24 cellular contexts compared by ENCODE assay signal in the genomic region with DNA sequence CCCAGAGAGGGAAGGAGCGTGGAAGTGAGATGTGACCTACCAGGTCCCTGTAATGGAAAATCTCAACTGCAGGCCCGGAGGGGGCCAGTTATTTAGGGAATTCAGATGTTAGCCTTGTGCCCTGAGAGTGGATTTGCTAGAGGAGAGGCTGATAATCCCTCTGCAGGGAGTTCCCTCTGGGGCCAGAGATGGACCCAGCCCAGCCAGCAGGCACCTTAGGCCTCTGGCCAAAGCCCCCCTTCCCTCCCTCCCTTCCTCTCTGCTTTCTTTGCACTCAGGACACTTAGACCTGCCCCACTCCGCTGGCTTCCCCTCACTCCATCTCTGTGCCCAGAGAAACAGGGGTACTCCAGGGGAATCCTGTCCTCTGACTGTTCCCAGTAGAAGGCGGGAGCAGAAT. TPM values are rescaled to one million over a fixed set of nuclear protein-coding genes. Genes with fewer than 3 reads are reported as not detected.
A peak's percentile ranks its signal among the peaks of the same experiment; 100 is the strongest.
DNase-seq lines count a peak whose midpoint lies in the region; ATAC-seq and TF ChIP-seq lines count a peak whose summit lies in the region.
"Had no signal": no experiment of that assay in that cellular context is flagged by ENCODE, and none has a peak within 500 bp of the region (broad histone marks: within the 10 kb centered on the region; RNA-seq: fewer than 3 reads in every experiment).

No MANE protein-coding gene starts in this region.

- peaks cover 2 to 64% (median 41%) of the 10 kb centered on the region in 10 experiments; a peak in 17 of 20 replicates for H3K4me1 ChIP-seq in BLaER1 treated with 17β-estradiol and CSF1 and Interleukin-3, amounts not matched to agents 10 nM and 100 nM
- peaks cover 7% of the 10 kb centered on the region for H3K4me1 ChIP-seq in right cardiac atrium (ENCODE audit: control insufficient read depth, insufficient read depth, low read length)
- H3K4me1 ChIP-seq in rectal smooth muscle tissue (ENCODE audit: control insufficient read depth, insufficient read depth, low read length), result peaks cover 16% of the 10 kb centered on the region
- H3K4me1 ChIP-seq in smooth muscle cell (ENCODE audit: low read depth), result peaks cover 46% of the 10 kb centered on the region
- H3K4me1 ChIP-seq: Peyer's patch, upper lobe of right lung had no signal

- no peak overlapping the region for H3K9ac ChIP-seq in BLaER1 treated with 17β-estradiol and CSF1 and Interleukin-3, amounts not matched to agents 10 nM and 100 nM
- no peak overlapping the region for H3K9ac ChIP-seq in rectal smooth muscle tissue (ENCODE audit: low read length)
- no peak overlapping the region for H3K9ac ChIP-seq in smooth muscle cell (ENCODE audit: low read depth)

- TF ChIP-seq CTCF in GM10248 (IDR thresholded peaks at IDR 0.05; ENCODE audit: control extremely low read depth, extremely low read depth, low read depth, missing control alignments), result no peak
- TF ChIP-seq CTCF in smooth muscle cell (IDR thresholded peaks at IDR 0.05; ENCODE audit: borderline replicate concordance, insufficient read depth, poor library complexity, severe bottlenecking), result no peak

- H3K79me2 ChIP-seq in smooth muscle cell (ENCODE audit: low read depth), result no peaks in the 10 kb centered on the region

- CTCF ChIA-PET in GM10248 (lab: Yijun Ruan, JAX), result interaction anchor here (1.3 kb wide), 1 partner anchor 13 kb away, joined by 4 read pairs; no protein-coding TSS in a partner anchor

- no peaks in the 10 kb centered on the region for H4K20me1 ChIP-seq in BLaER1 treated with 17β-estradiol and CSF1 and Interleukin-3, amounts not matched to agents 10 nM and 100 nM
- H4K20me1 ChIP-seq in smooth muscle cell (ENCODE audit: low read depth), result no peaks in the 10 kb centered on the region

- POLR2A ChIA-PET in GM10248 (lab: Yijun Ruan, JAX), result no interaction called here

- H3K4me3 ChIP-seq in BLaER1 treated with 17β-estradiol and CSF1 and Interleukin-3, amounts not matched to agents 10 nM and 100 nM, result no peak overlapping the region
- H3K4me3 ChIP-seq in right cardiac atrium (ENCODE audit: low read length) (no peak overlapping the region), rectal smooth muscle tissue (ENCODE audit: low read length) (no peak overlapping the region), smooth muscle cell (no peak overlapping the region)
- H3K4me3 ChIP-seq: Peyer's patch, upper lobe of right lung had no signal

- H3F3A ChIP-seq in smooth muscle cell (ENCODE audit: low read depth), result no peaks in the 10 kb centered on the region

- H3K27me3 ChIP-seq in BLaER1 treated with 17β-estradiol and CSF1 and Interleukin-3, amounts not matched to agents 10 nM and 100 nM, result no peaks in the 10 kb centered on the region
- no peaks in the 10 kb centered on the region for H3K27me3 ChIP-seq in right cardiac atrium (ENCODE audit: control insufficient read depth, insufficient read depth)
- H3K27me3 ChIP-seq in rectal smooth muscle tissue (ENCODE audit: control insufficient read depth, insufficient read depth, low read length), result no peaks in the 10 kb centered on the region
- H3K27me3 ChIP-seq in smooth muscle cell (ENCODE audit: low read depth), result no peaks in the 10 kb centered on the region
- H3K27me3 ChIP-seq: Peyer's patch, upper lobe of right lung had no signal

- 49% methylated on average over 4 of the region's 4 CpGs for WGBS in right cardiac atrium
- WGBS in smooth muscle cell (ENCODE audit: low lambda C conversion rate), result 74% methylated on average over 4 of the region's 4 CpGs

- no peak overlapping the region for H3K27ac ChIP-seq in BLaER1 treated with 17β-estradiol and CSF1 and Interleukin-3, amounts not matched to agents 10 nM and 100 nM
- H3K27ac ChIP-seq in cingulate gyrus (ENCODE audit: low read depth, low read length) (peak overlapping the region; percentile 94), right cardiac atrium (ENCODE audit: low read length) (peak overlapping the region; percentile 62), rectal smooth muscle tissue (ENCODE audit: low read depth, low read length) (peak overlapping the region; percentile 38), smooth muscle cell (ENCODE audit: low read depth) (no peak overlapping the region)
- H3K27ac ChIP-seq: upper lobe of right lung had no signal

- H3K9me3 ChIP-seq in BLaER1 treated with 17β-estradiol and CSF1 and Interleukin-3, amounts not matched to agents 10 nM and 100 nM (replicated peaks in 1 of 11), result no peaks in the 10 kb centered on the region
- H3K9me3 ChIP-seq in right cardiac atrium (ENCODE audit: control insufficient read depth, low read length) (no peaks in the 10 kb centered on the region), smooth muscle cell (replicated peaks; ENCODE audit: low read depth) (no peaks in the 10 kb centered on the region)
- H3K9me3 ChIP-seq: Peyer's patch, upper lobe of right lung had no signal

- no peak overlapping the region for H2AFZ ChIP-seq in smooth muscle cell (ENCODE audit: low read depth)

- intact Hi-C loops in right cardiac atrium (cut with DNase I), result no loop called here

- DNase-seq in right cardiac atrium (peak in 2 of 3 donors; percentile 60 to 64), A172 (ENCODE audit: low spot score) (no peak), GM10248 (ENCODE audit: extremely low spot score) (no peak), smooth muscle cell (lab: John Stamatoyannopoulos, UW; ENCODE audit: unreplicated experiment) (no peak), SIG-M5 (lab: John Stamatoyannopoulos, UW) (no peak)
- DNase-seq: ACHN; activated CD4-positive, alpha-beta T cell treated with anti-CD3 and anti-CD28 coated beads, Interleukin-2, amount 50 U/mL, for 48 hours; activated T-cell treated with anti-CD3 and anti-CD28 coated beads, Interleukin-2, amount 50 U/mL, for 48 hours; CD4-positive, alpha-beta T cell; central memory CD4-positive, alpha-beta T cell; NCI-H1105 treated with DMSO at 0.1 percent for 48 hours; Peyer's patch; SW 1271; upper lobe of right lung had no signal

- no peaks in the 10 kb centered on the region for H3K36me3 ChIP-seq in BLaER1 treated with 17β-estradiol and CSF1 and Interleukin-3, amounts not matched to agents 10 nM and 100 nM
- no peaks in the 10 kb centered on the region for H3K36me3 ChIP-seq in rectal smooth muscle tissue (ENCODE audit: control insufficient read depth, insufficient read depth, low read length)
- no peaks in the 10 kb centered on the region for H3K36me3 ChIP-seq in smooth muscle cell (ENCODE audit: low read depth)
- H3K36me3 ChIP-seq: Peyer's patch, upper lobe of right lung had no signal

- H3K4me2 ChIP-seq in BLaER1 treated with 17β-estradiol and CSF1 and Interleukin-3, amounts not matched to agents 10 nM and 100 nM, result peak overlapping the region in 6 of 11 experiments; percentile 67 to 78 (median 72); a peak in 8 of 22 replicates
- H3K4me2 ChIP-seq in smooth muscle cell, result no peak overlapping the region

- ATAC-seq in right cardiac atrium, result peak; percentile 2 to 14
- ATAC-seq: activated naive CD4-positive, alpha-beta T cell treated with anti-CD3 and anti-CD28 coated beads, Interleukin-2, amount 50 U/mL, for 72 hours; stimulated activated memory B cell treated with anti-CD40 and anti-IgM and Interleukin-4, amounts not matched to agents 10 μg/mL and 1 μg/mL and 100 μg/mL, for 72 hours; upper lobe of right lung had no signal

RNA-seq across cellular contexts. Expression of gene ATP1A2, which starts 1.5 kb away (rescaled TPM):
- total RNA-seq in right cardiac atrium (100 to 1,000 TPM; 150 to 323 (median 257) TPM), smooth muscle cell (not detected in 2 replicates)
- polyA plus RNA-seq in right cardiac atrium (89.6 TPM), smooth muscle cell (0.07 TPM in 1 of 2 replicates, not detected in the other)
- 0.22 and 0.84 TPM in 2 replicates for total RNA-seq in A172 (2014; rRNA removed; shearing (Covaris generic))
- total RNA-seq: activated naive CD4-positive, alpha-beta T cell treated with anti-CD3 and anti-CD28 coated beads, Interleukin-2, amount 50 U/mL, for 72 hours; CD4-positive, alpha-beta T cell; fibroblast of villous mesenchyme; HT-29 had no signal

RNA-seq across cellular contexts. Expression of gene IGSF8, which starts 15.7 kb away (rescaled TPM):
- total RNA-seq in right cardiac atrium (10 to 100 TPM; 18.3 to 24.2 (median 19.8) TPM), smooth muscle cell (17.3 and 20.8 TPM in 2 replicates)
- polyA plus RNA-seq in right cardiac atrium (18.2 TPM), smooth muscle cell (30.2 and 35.5 TPM in 2 replicates)
- 34.2 and 36.6 TPM in 2 replicates for total RNA-seq in A172 (2014; rRNA removed; shearing (Covaris generic))

RNA-seq across cellular contexts. Expression of gene KCNJ9, which starts 32.7 kb away (rescaled TPM):
- not detected for total RNA-seq in right cardiac atrium
- polyA plus RNA-seq in right cardiac atrium, result not detected
- not detected in 2 replicates for total RNA-seq in A172 (2014; rRNA removed; shearing (Covaris generic))
- total RNA-seq in smooth muscle cell, result not detected in 2 replicates
- polyA plus RNA-seq in smooth muscle cell, result not detected in 2 replicates
- total RNA-seq: CD4-positive, alpha-beta T cell; fibroblast of villous mesenchyme; HT-29; LHCN-M2; liver; myocyte; Peyer's patch; upper lobe of right lung had no signal
- polyA plus RNA-seq: liver had no signal

RNA-seq across cellular contexts. Expression of gene ATP1A4, which starts 37.3 kb away (rescaled TPM):
- total RNA-seq in right cardiac atrium (under 1 TPM in 3 of 4 donors, not detected in 1; 0.08 to 0.43 (median 0.28) TPM), smooth muscle cell (not detected in 2 replicates)
- polyA plus RNA-seq in right cardiac atrium (0.07 TPM), smooth muscle cell (not detected in 2 replicates)
- not detected in 2 replicates for total RNA-seq in A172 (2014; rRNA removed; shearing (Covaris generic))
- total RNA-seq: activated naive CD4-positive, alpha-beta T cell treated with anti-CD3 and anti-CD28 coated beads, Interleukin-2, amount 50 U/mL, for 72 hours; fibroblast of villous mesenchyme; HT-29; LHCN-M2; liver had no signal
- polyA plus RNA-seq: liver had no signal

RNA-seq across cellular contexts. Expression of gene KCNJ10, which starts 44.1 kb away (rescaled TPM):
- total RNA-seq in right cardiac atrium, result under 1 TPM; 0.11 to 0.31 (median 0.20) TPM
- polyA plus RNA-seq in right cardiac atrium, result 0.14 TPM
- not detected in 2 replicates for total RNA-seq in A172 (2014; rRNA removed; shearing (Covaris generic))
- total RNA-seq in smooth muscle cell, result not detected in 2 replicates
- not detected in 2 replicates for polyA plus RNA-seq in smooth muscle cell
- total RNA-seq: activated naive CD4-positive, alpha-beta T cell treated with anti-CD3 and anti-CD28 coated beads, Interleukin-2, amount 50 U/mL, for 72 hours; CD4-positive, alpha-beta T cell; fibroblast of villous mesenchyme; HT-29; LHCN-M2; myocyte; Peyer's patch; upper lobe of right lung had no signal

Comparison
In these comparisons a context has a peak if more than half of its experiments do, and no peak if none do; other contexts are left out.
1. H3K27ac ChIP-seq: peak in cingulate gyrus (single experiment), right cardiac atrium (single experiment) and rectal smooth muscle tissue (single experiment); none in BLaER1 treated with 17β-estradiol and CSF1 and Interleukin-3, amounts not matched to agents 10 nM and 100 nM (0 of 11) and smooth muscle cell (single experiment).
2. DNase-seq: peak in right cardiac atrium (2 of 3); none in A172 (single experiment), GM10248 (single experiment), smooth muscle cell (single experiment) and SIG-M5 (single experiment).
3. RNA of gene ATP1A2, which starts 1.5 kb away (total RNA-seq): 150 to 323 TPM in right cardiac atrium; 0.22 to 0.84 TPM in A172 and not detected in smooth muscle cell; every median in the first group is over 10 times any median in the second.